In genomic region chr10:119596537-119597404, GRCh38 we compare ENCODE assay signal across 8 cellular contexts. TPM values are rescaled to one million over a fixed set of nuclear protein-coding genes. Genes with fewer than 3 reads are reported as not detected.
A peak's percentile ranks its signal among the peaks of the same experiment; 100 is the strongest.
DNase-seq lines count a peak whose midpoint lies in the region; ATAC-seq, FAIRE-seq and TF ChIP-seq lines count a peak whose summit lies in the region.

TIAL1 (minus strand) TSS chr10:119596964; CDS start chr10:119596465, 499 bp downstream.

- DNase-seq in BE2C = peak; percentile 96
- peak; percentile 71 for DNase-seq in GM19240 (ENCODE audit: insufficient read length, low spot score)
- DNase-seq in NCI-H526 (lab: John Stamatoyannopoulos, UW) = peak; percentile 98
- DNase-seq in activated CD4-positive, alpha-beta T cell treated with anti-CD3 and anti-CD28 coated beads for 48 hours = peak; percentile 94
- DNase-seq in kidney glomerular epithelial cell (lab: John Stamatoyannopoulos, UW) = peak; percentile 99
- peak; percentile 74 to 83 for DNase-seq in stimulated activated CD4-positive, alpha-beta T cell treated with anti-CD3 and anti-CD28 coated beads, Interleukin-1b, Interleukin-23, amount 100 ng/mL, for 1 hour (ENCODE audit: low read depth in 2 of 2)

- peaks cover 15% of the 10 kb centered on the region for H3K36me3 ChIP-seq in BE2C

- ATAC-seq in HG03460 (IDR thresholded peaks at IDR 0.05; ENCODE audit: unreplicated experiment) = peak; percentile 79

- peak; percentile 89 for FAIRE-seq in colon (lab: Jason Lieb, UNC)

- peaks cover 4% of the 10 kb centered on the region for H3K4me1 ChIP-seq in BE2C

- H3K4me3 ChIP-seq in BE2C (ENCODE audit: low read depth, low read length) = peak within 1 kb of the TSS; percentile 92

- H3K27me3 ChIP-seq in BE2C = no peaks in the 10 kb centered on the region

- H3K9me3 ChIP-seq in BE2C = no peaks in the 10 kb centered on the region

- TF ChIP-seq CTCF in BE2C (IDR thresholded peaks at IDR 0.05; ENCODE audit: low read depth, low read length) = no peak

RNA-seq across cellular contexts. Expression of gene TIAL1, which starts in this region (rescaled TPM):
- 84.4 TPM for polyA plus RNA-seq in BE2C (2012; ENCODE audit: insufficient read depth, insufficient read length, low read depth)

Comparison
In these comparisons a context has a peak if more than half of its experiments do, and no peak if none do; other contexts are left out.
1. Peak in every context shown above with its lines: DNase-seq, ATAC-seq and H3K4me3 ChIP-seq.